ENCODE assay signal across 1 cellular context in genomic region chr13:97258801-97259200, GRCh38.
TF ChIP-seq lines count a peak whose summit lies in the region.

No MANE protein-coding gene starts in this region.

TF ChIP-seq in K562, 482 proteins besides CTCF, POLR2A, EP300 and RAD21 (continued from another document and continues in another):
- TF ChIP-seq AFF1 (IDR thresholded peaks at IDR 0.05; ENCODE audit: low read depth in 1 of 2, partially characterized antibody in 2 of 2) (no peak), DMBX1 (CRISPR knock-in tag; IDR thresholded peaks at IDR 0.05; ENCODE audit: borderline replicate concordance) (peak; percentile 30; the same call in 1 of the 2 replicates), HNRNPLL (IDR thresholded peaks at IDR 0.05; ENCODE audit: low read depth, low read length, poor library complexity, severe bottlenecking) (no peak), ID3 (CRISPR knock-in tag; IDR thresholded peaks at IDR 0.05) (no peak), ID3 (tag; IDR thresholded peaks at IDR 0.05) (0 out of 2 replicates have a peak, but pooled peaks have one; percentile 49), HDAC8 (tag; IDR thresholded peaks at IDR 0.05) (peak; percentile 44; the same call in 1 of the 2 replicates), ZBTB49 (CRISPR knock-in tag; IDR thresholded peaks at IDR 0.05; ENCODE audit: borderline replicate concordance) (no peak), HINFP (tag; conservative IDR thresholded peaks at IDR 0.05; ENCODE audit: low read depth) (no peak), STAT5A (IDR thresholded peaks at IDR 0.05; ENCODE audit: borderline replicate concordance, low read length) (no peak), NFATC3 (IDR thresholded peaks at IDR 0.05) (no peak), ZBTB1 (CRISPR knock-in tag; IDR thresholded peaks at IDR 0.05; ENCODE audit: borderline replicate concordance, low read depth) (no peak), RBM15 (IDR thresholded peaks at IDR 0.05; ENCODE audit: insufficient read depth, low read length) (no peak), NR1H2 (CRISPR knock-in tag; IDR thresholded peaks at IDR 0.05) (no peak), ZNF644 (tag; IDR thresholded peaks at IDR 0.05; ENCODE audit: low read depth) (no peak), REST (CRISPR knock-in tag; IDR thresholded peaks at IDR 0.05; ENCODE audit: low read depth) (no peak), ZFP30 (CRISPR knock-in tag; IDR thresholded peaks at IDR 0.05; ENCODE audit: borderline replicate concordance) (no peak), ZNF407 (IDR thresholded peaks at IDR 0.05; ENCODE audit: low read depth) (no peak), FOXM1 (IDR thresholded peaks at IDR 0.05; ENCODE audit: low read depth) (no peak), FOXM1 (CRISPR knock-in tag; IDR thresholded peaks at IDR 0.05; ENCODE audit: low read depth) (no peak), ZNF436 (CRISPR knock-in tag; IDR thresholded peaks at IDR 0.05) (no peak), PKNOX1 (IDR thresholded peaks at IDR 0.05) (no peak), THRAP3 (IDR thresholded peaks at IDR 0.05; ENCODE audit: borderline replicate concordance) (no peak), ZNF76 (CRISPR knock-in tag; IDR thresholded peaks at IDR 0.05; ENCODE audit: borderline replicate concordance) (no peak), SRF (CRISPR knock-in tag; IDR thresholded peaks at IDR 0.05) (no peak), ZSCAN29 (IDR thresholded peaks at IDR 0.05) (no peak), GTF2A2 (tag; IDR thresholded peaks at IDR 0.05) (no peak), NUFIP1 (IDR thresholded peaks at IDR 0.05; ENCODE audit: partially characterized antibody) (no peak), HBP1 (CRISPR knock-in tag; IDR thresholded peaks at IDR 0.05) (no peak), BRD4 (IDR thresholded peaks at IDR 0.05) (no peak; the same call in 1 of the 2 replicates), ZNF511 (CRISPR knock-in tag; IDR thresholded peaks at IDR 0.05) (no peak), RBM34 (IDR thresholded peaks at IDR 0.05; ENCODE audit: borderline replicate concordance, insufficient read depth, low read length) (no peak), ATF7 (IDR thresholded peaks at IDR 0.05) (no peak)
